8 cellular contexts compared by ENCODE assay signal in genomic region chr4:100093091-100093866, GRCh38.
DNase-seq lines count a peak whose midpoint lies in the region; ATAC-seq lines count a peak whose summit lies in the region.

No MANE protein-coding gene starts in this region.

- DNase-seq in Ammon's horn (ENCODE audit: low spot score) (peak; percentile 79), GM19238 (ENCODE audit: insufficient read length, low spot score) (peak; percentile 25), NCI-H345 treated with DMSO at 0.1 percent for 48 hours (lab: John Stamatoyannopoulos, UW; ENCODE audit: unreplicated experiment) (peak; percentile 45), cerebellar cortex (ENCODE audit: low spot score) (peak; percentile 91), kidney tubule cell (ENCODE audit: low spot score) (peak; percentile 93)
- DNase-seq in activated CD4-positive, CD25-positive, alpha-beta regulatory T cell treated with anti-CD3 and anti-CD28 coated beads, Interleukin-2, amount 50 U/mL, for 72 hours: peak; percentile 73
- peak; percentile 81 for DNase-seq in stimulated activated CD4-positive, alpha-beta T cell treated with anti-CD3 and anti-CD28 coated beads, Interleukin-2, amount 100 ng/mL, for 4 hours (ENCODE audit: low read depth)

- peak; percentile 82 for ATAC-seq in HG03354 (IDR thresholded peaks at IDR 0.05; ENCODE audit: poor library complexity, severe bottlenecking, unreplicated experiment)

Comparison
In these comparisons a context has a peak if more than half of its experiments do, and no peak if none do; other contexts are left out.
1. Peak in every context shown above with its lines: DNase-seq and ATAC-seq.
2. DNase-seq: peak in every context shown above with its lines; median percentile 93 in kidney tubule cell; 91 in cerebellar cortex; 81 in stimulated activated CD4-positive, alpha-beta T cell treated with anti-CD3 and anti-CD28 coated beads, Interleukin-2, amount 100 ng/mL, for 4 hours; 79 in Ammon's horn; 73 in activated CD4-positive, CD25-positive, alpha-beta regulatory T cell treated with anti-CD3 and anti-CD28 coated beads, Interleukin-2, amount 50 U/mL, for 72 hours; 45 in NCI-H345 treated with DMSO at 0.1 percent for 48 hours; 25 in GM19238.